In the genomic region with DNA sequence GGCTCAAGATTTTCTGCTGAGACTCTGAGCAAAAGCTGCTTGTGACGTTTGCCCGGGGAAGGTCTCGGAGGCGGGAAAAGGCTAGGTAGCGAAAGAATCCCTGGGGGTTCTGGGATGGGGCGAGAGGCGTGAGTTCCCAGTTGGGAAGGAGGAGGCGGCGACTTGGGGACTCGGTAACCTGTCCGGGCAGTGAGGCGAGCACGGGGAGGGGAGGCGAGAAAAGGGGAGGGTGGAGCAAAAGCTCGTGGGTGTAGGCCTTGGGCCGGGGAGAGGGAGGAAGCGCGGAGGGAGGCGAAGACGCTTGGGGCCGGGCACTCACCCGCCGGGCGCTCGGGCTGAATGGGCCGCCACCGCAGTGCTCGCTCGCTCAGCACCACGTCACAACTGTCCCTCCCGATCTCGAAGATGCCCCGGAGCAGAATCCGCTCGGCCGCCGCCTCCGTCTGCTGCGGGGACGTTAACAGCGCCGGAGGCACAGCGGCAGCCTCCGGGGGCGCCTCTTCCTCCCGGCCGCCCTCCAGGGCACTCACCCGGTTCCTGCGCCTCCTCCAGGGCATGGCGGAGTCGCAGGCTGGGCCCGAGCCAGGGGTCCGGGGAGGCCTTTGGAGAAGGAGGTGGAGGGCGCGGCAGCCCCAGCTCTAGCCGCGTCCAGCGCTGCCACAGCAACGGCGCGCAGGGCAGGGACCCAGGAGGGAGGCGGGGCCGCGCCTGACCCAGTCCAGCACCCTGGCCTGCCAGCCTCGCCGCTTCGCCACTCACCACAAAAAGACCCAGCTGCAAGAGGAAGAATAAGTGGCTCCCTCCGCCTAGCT, we compare ENCODE assay signal across 1 cellular context.
A peak's percentile ranks its signal among the peaks of the same experiment; 100 is the strongest.
TF ChIP-seq lines count a peak whose summit lies in the region.

A gene with protein sequence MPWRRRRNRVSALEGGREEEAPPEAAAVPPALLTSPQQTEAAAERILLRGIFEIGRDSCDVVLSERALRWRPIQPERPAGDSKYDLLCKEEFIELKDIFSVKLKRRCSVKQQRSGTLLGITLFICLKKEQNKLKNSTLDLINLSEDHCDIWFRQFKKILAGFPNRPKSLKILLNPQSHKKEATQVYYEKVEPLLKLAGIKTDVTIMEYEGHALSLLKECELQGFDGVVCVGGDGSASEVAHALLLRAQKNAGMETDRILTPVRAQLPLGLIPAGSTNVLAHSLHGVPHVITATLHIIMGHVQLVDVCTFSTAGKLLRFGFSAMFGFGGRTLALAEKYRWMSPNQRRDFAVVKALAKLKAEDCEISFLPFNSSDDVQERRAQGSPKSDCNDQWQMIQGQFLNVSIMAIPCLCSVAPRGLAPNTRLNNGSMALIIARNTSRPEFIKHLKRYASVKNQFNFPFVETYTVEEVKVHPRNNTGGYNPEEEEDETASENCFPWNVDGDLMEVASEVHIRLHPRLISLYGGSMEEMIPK (minus strand): TSS at position 656 of the 812 bp plus-strand sequence. CDS start 99 bp downstream, at position 557.

TF ChIP-seq in GM12878, 131 proteins besides CTCF, POLR2A, EP300 and RAD21:
- TF ChIP-seq, protein P1, sequence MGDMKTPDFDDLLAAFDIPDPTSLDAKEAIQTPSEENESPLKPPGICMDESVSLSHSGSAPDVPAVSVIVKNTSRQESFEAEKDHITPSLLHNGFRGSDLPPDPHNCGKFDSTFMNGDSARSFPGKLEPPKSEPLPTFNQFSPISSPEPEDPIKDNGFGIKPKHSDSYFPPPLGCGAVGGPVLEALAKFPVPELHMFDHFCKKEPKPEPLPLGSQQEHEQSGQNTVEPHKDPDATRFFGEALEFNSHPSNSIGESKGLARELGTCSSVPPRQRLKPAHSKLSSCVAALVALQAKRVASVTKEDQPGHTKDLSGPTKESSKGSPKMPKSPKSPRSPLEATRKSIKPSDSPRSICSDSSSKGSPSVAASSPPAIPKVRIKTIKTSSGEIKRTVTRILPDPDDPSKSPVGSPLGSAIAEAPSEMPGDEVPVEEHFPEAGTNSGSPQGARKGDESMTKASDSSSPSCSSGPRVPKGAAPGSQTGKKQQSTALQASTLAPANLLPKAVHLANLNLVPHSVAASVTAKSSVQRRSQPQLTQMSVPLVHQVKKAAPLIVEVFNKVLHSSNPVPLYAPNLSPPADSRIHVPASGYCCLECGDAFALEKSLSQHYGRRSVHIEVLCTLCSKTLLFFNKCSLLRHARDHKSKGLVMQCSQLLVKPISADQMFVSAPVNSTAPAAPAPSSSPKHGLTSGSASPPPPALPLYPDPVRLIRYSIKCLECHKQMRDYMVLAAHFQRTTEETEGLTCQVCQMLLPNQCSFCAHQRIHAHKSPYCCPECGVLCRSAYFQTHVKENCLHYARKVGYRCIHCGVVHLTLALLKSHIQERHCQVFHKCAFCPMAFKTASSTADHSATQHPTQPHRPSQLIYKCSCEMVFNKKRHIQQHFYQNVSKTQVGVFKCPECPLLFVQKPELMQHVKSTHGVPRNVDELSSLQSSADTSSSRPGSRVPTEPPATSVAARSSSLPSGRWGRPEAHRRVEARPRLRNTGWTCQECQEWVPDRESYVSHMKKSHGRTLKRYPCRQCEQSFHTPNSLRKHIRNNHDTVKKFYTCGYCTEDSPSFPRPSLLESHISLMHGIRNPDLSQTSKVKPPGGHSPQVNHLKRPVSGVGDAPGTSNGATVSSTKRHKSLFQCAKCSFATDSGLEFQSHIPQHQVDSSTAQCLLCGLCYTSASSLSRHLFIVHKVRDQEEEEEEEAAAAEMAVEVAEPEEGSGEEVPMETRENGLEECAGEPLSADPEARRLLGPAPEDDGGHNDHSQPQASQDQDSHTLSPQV (IDR thresholded peaks at IDR 0.05): no peak
- TF ChIP-seq MYC (IDR thresholded peaks at IDR 0.05; ENCODE audit: insufficient read depth, insufficient read length, insufficient replicate concordance, low read length, severe bottlenecking) (no peak), SPI1 (IDR thresholded peaks at IDR 0.05; ENCODE audit: borderline replicate concordance, insufficient read depth, low read depth, low read length) (0 out of 2 replicates have a peak, but pooled peaks have one; percentile 18), CBFB (IDR thresholded peaks at IDR 0.05; ENCODE audit: low read depth) (no peak), BACH1 (IDR thresholded peaks at IDR 0.05; ENCODE audit: borderline replicate concordance) (no peak), HDAC6 (IDR thresholded peaks at IDR 0.05; ENCODE audit: unreplicated experiment) (no peak), IKZF1 (conservative IDR thresholded peaks at IDR 0.05) (0 out of 2 replicates have a peak, but pooled peaks have one; percentile 25)
